ENCODE assay signal across 10 cellular contexts in genomic region chr12:50922820-50923219, GRCh38. TPM values are rescaled to one million over a fixed set of nuclear protein-coding genes. Genes with fewer than 3 reads are reported as not detected.
DNase-seq lines count a peak whose midpoint lies in the region; ATAC-seq, FAIRE-seq and TF ChIP-seq lines count a peak whose summit lies in the region.
"Had no signal": no experiment of that assay in that cellular context is flagged by ENCODE, and none has a peak within 500 bp of the region (broad histone marks: within the 10 kb centered on the region; RNA-seq: fewer than 3 reads in every experiment).

No MANE protein-coding gene starts in this region.

- no peaks in the 10 kb centered on the region for H3K9me1 ChIP-seq in K562 (ENCODE audit: control insufficient read depth, insufficient read depth, low read length)

- peak overlapping the region; percentile 59 for H2AFZ ChIP-seq in K562 (ENCODE audit: low read depth, low read length)

- TF ChIP-seq CTCF in K562 (IDR thresholded peaks at IDR 0.05 in 2 of 3, conservative IDR thresholded peaks at IDR 0.05 in 1 of 3; ENCODE audit: insufficient read depth in 2 of 3, low read depth in 1 of 3, low read length in 3 of 3) (no peak), A673 (conservative IDR thresholded peaks at IDR 0.05; ENCODE audit: low read depth, low read length) (no peak)

- intact Hi-C loops in K562 (cut with micrococcal nuclease) (loop anchor here (10.0 kb wide), 1 partner anchor 158 kb away; the partner anchor contains the start of gene ATF1), A673 (cut with micrococcal nuclease; ENCODE audit: unreplicated experiment) (no loop called here)
- intact Hi-C loops in activated T-helper 2 cell treated with anti-CD3 and anti-CD28 coated beads, Interferon-gamma antibody, Interleukin-2, Interleukin-4, amounts not matched to agents 10 μg/mL and 5 μg/mL and 100 μg/mL, durations not matched to agents 14 hours and 24 hours and 36 hours (cut with micrococcal nuclease): no loop called here

- no peak for TF ChIP-seq POLR2A in K562 (conservative IDR thresholded peaks at IDR 0.05)

- H3K36me3 ChIP-seq in K562 (ENCODE audit: control insufficient read depth, insufficient read depth, low read length) (no peaks in the 10 kb centered on the region), skeletal muscle satellite cell (ENCODE audit: insufficient read depth, low read length) (no peaks in the 10 kb centered on the region), A673 (ENCODE audit: insufficient read depth, low read length, poor library complexity, severe bottlenecking) (no peaks in the 10 kb centered on the region)

- H3K27me3 ChIP-seq in K562 (ENCODE audit: control insufficient read depth in 2 of 2, insufficient read depth in 2 of 2, low read length in 2 of 2) (no peaks in the 10 kb centered on the region), skeletal muscle satellite cell (ENCODE audit: control insufficient read depth, insufficient read depth, low read length) (no peaks in the 10 kb centered on the region), A673 (replicated peaks; ENCODE audit: insufficient read depth, low read depth, low read length, poor library complexity) (no peaks in the 10 kb centered on the region)

- H3K27me3 Mint-ChIP-seq in activated T-helper 2 cell treated with anti-CD3 and anti-CD28 coated beads, Interferon-gamma antibody, Interleukin-2, Interleukin-4, amounts not matched to agents 10 μg/mL and 5 μg/mL and 100 μg/mL, durations not matched to agents 14 hours and 24 hours and 36 hours (ENCODE audit: low read depth): no peaks in the 10 kb centered on the region
- H3K27me3 Mint-ChIP-seq: activated CD4-positive, alpha-beta memory T cell treated with anti-CD3 and anti-CD28 coated beads, Interleukin-2, amount 10 ng/mL, durations not matched to agents 7 days and 5 days had no signal

- no peak overlapping the region for H3K4me3 Mint-ChIP-seq in activated T-helper 2 cell treated with anti-CD3 and anti-CD28 coated beads, Interferon-gamma antibody, Interleukin-2, Interleukin-4, amounts not matched to agents 10 μg/mL and 5 μg/mL and 100 μg/mL, durations not matched to agents 14 hours and 24 hours and 36 hours (ENCODE audit: low read depth)
- H3K4me3 Mint-ChIP-seq: activated CD4-positive, alpha-beta memory T cell treated with anti-CD3 and anti-CD28 coated beads, Interleukin-2, amount 10 ng/mL, durations not matched to agents 7 days and 5 days had no signal

- POLR2A ChIA-PET in K562 (lab: Yijun Ruan, JAX) (interaction anchor here (1.0 to 1.4 kb wide), 2 partner anchors 10 to 22 kb away, joined by 4 read pairs; no protein-coding TSS in a partner anchor), A673 (lab: Charles Lee; ENCODE audit: low non-redundant PET) (no interaction called here)

- H3K9me3 Mint-ChIP-seq in activated T-helper 2 cell treated with anti-CD3 and anti-CD28 coated beads, Interferon-gamma antibody, Interleukin-2, Interleukin-4, amounts not matched to agents 10 μg/mL and 5 μg/mL and 100 μg/mL, durations not matched to agents 14 hours and 24 hours and 36 hours: peaks cover 4% of the 10 kb centered on the region

- BruUV-seq in K562 (replicated peaks; lab: Mats Ljungman, UMichigan): no TSS peak
- no TSS peak for BruUV-seq in A673 (replicated peaks; lab: Mats Ljungman, UMichigan)

- H3K27ac Mint-ChIP-seq in activated T-helper 2 cell treated with anti-CD3 and anti-CD28 coated beads, Interferon-gamma antibody, Interleukin-2, Interleukin-4, amounts not matched to agents 10 μg/mL and 5 μg/mL and 100 μg/mL, durations not matched to agents 14 hours and 24 hours and 36 hours: no peak overlapping the region
- H3K27ac Mint-ChIP-seq: activated CD4-positive, alpha-beta memory T cell treated with anti-CD3 and anti-CD28 coated beads, Interleukin-2, amount 10 ng/mL, durations not matched to agents 7 days and 5 days had no signal

- no peak overlapping the region for H3K27ac ChIP-seq in K562 (ENCODE audit: extremely low read depth, low read depth, low read length)
- H3K27ac ChIP-seq in A673 (ENCODE audit: low read depth, low read length, poor library complexity, severe bottlenecking): no peak overlapping the region

- peaks cover 32% of the 10 kb centered on the region for H3K79me2 ChIP-seq in K562 (ENCODE audit: control insufficient read depth, insufficient read depth, low read length)

- no peak for ATAC-seq in K562
- no peak for ATAC-seq in HG03571 (IDR thresholded peaks at IDR 0.05; ENCODE audit: unreplicated experiment)

- peaks cover 2% of the 10 kb centered on the region; the same call in 1 of the 2 replicates for H3K9me3 ChIP-seq in K562 (replicated peaks; ENCODE audit: control insufficient read depth, insufficient read depth, low read depth, low read length)
- H3K9me3 ChIP-seq in skeletal muscle satellite cell (replicated peaks; ENCODE audit: low read length): no peaks in the 10 kb centered on the region
- H3K9me3 ChIP-seq in A673 (ENCODE audit: low read depth, low read length, poor library complexity, severe bottlenecking): no peaks in the 10 kb centered on the region

- TF ChIP-seq RAD21 in K562 (CRISPR knock-in tag; conservative IDR thresholded peaks at IDR 0.05 in 1 of 2, IDR thresholded peaks at IDR 0.05 in 1 of 2): no peak

- in situ Hi-C loops in K562 (cut with MboI): no loop called here

- FAIRE-seq in K562 (lab: Jason Lieb, UNC): no peak

- H4K20me1 ChIP-seq in K562 (replicated peaks; ENCODE audit: control insufficient read depth, insufficient read depth, low read length): no peaks in the 10 kb centered on the region

- no peak for TF ChIP-seq EP300 in K562 (IDR thresholded peaks at IDR 0.05; ENCODE audit: low read length)

- DNase-seq in GM04503 (ENCODE audit: low read depth): peak; percentile 19
- DNase-seq in K562 (ENCODE audit: extremely low read depth in 1 of 4, low spot score in 3 of 4): no peak
- DNase-seq in iris pigment epithelial cell (ENCODE audit: low read depth): peak; percentile 54
- DNase-seq in NCI-H1694 treated with DMSO at 0.1 percent for 48 hours (lab: John Stamatoyannopoulos, UW): no peak
- DNase-seq in activated T-helper 2 cell treated with anti-CD3 and anti-CD28 coated beads, Interferon-gamma antibody, Interleukin-2, Interleukin-4, amounts not matched to agents 10 μg/mL and 5 μg/mL and 100 μg/mL, durations not matched to agents 14 hours and 24 hours and 36 hours (ENCODE audit: low spot score): no peak
- no peak for DNase-seq in A673 (ENCODE audit: low spot score)
- DNase-seq: activated CD4-positive, alpha-beta memory T cell treated with anti-CD3 and anti-CD28 coated beads, Interleukin-2, amount 10 ng/mL, durations not matched to agents 7 days and 5 days; NCI-H2081 treated with DMSO at 0.1 percent for 48 hours had no signal

- no peak overlapping the region for H3K4me3 ChIP-seq in K562
- H3K4me3 ChIP-seq in skeletal muscle satellite cell (ENCODE audit: low read length): no peak overlapping the region
- H3K4me3 ChIP-seq in A673 (ENCODE audit: low read depth, low read length, poor library complexity, severe bottlenecking): no peak overlapping the region

- H3K4me1 Mint-ChIP-seq in activated T-helper 2 cell treated with anti-CD3 and anti-CD28 coated beads, Interferon-gamma antibody, Interleukin-2, Interleukin-4, amounts not matched to agents 10 μg/mL and 5 μg/mL and 100 μg/mL, durations not matched to agents 14 hours and 24 hours and 36 hours (ENCODE audit: low read depth): peaks cover 31% of the 10 kb centered on the region

- CTCF ChIA-PET in K562 (lab: Yijun Ruan, JAX; ENCODE audit: low intra/inter-chr PET ratio): no interaction called here
- CTCF ChIA-PET in A673 (lab: Charles Lee): no interaction called here

- 78% methylated on average over 3 of the region's 3 CpGs for WGBS in K562 (ENCODE audit: insufficient coverage, low coverage, missing lambda C conversion rate)

- H3K9ac ChIP-seq in K562 (ENCODE audit: insufficient read depth in 1 of 2, low read depth in 2 of 2, low read length in 2 of 2): no peak overlapping the region
- H3K9ac ChIP-seq in skeletal muscle satellite cell (ENCODE audit: low read depth, low read length): peak overlapping the region; percentile 49

- no peaks in the 10 kb centered on the region for H3K36me3 Mint-ChIP-seq in activated T-helper 2 cell treated with anti-CD3 and anti-CD28 coated beads, Interferon-gamma antibody, Interleukin-2, Interleukin-4, amounts not matched to agents 10 μg/mL and 5 μg/mL and 100 μg/mL, durations not matched to agents 14 hours and 24 hours and 36 hours (ENCODE audit: low read depth)

- peaks cover 3 to 20% of the 10 kb centered on the region in 2 experiments; a peak in 4 of 5 replicates for H3K4me1 ChIP-seq in K562 (replicated peaks in 1 of 2; ENCODE audit: control insufficient read depth in 2 of 2, insufficient read depth in 2 of 2, low read length in 2 of 2)
- H3K4me1 ChIP-seq in skeletal muscle satellite cell (ENCODE audit: control insufficient read depth, insufficient read depth, low read length): peaks cover 30% of the 10 kb centered on the region
- H3K4me1 ChIP-seq in A673 (ENCODE audit: insufficient read depth, low read length, poor library complexity, severe bottlenecking): peaks cover 48% of the 10 kb centered on the region

- H3K4me2 ChIP-seq in K562 (ENCODE audit: insufficient read depth, low read length): no peak overlapping the region
- H3K4me2 ChIP-seq in skeletal muscle satellite cell (ENCODE audit: low read length): peak overlapping the region; percentile 78

RNA-seq across cellular contexts. Expression of gene HIGD1C, which starts 29.5 kb away (rescaled TPM):
- not detected in 2 replicates for total RNA-seq in K562 (2011; cell fraction: chromatin; rRNA removed; ENCODE audit: low replicate concordance)
- not detected in 2 replicates for total RNA-seq in K562 (2011; cell fraction: nucleolus; rRNA removed)
- total RNA-seq in K562 (2011; cell fraction: nucleoplasm; rRNA removed): not detected in 2 replicates
- total RNA-seq in K562 (2014; rRNA removed) (not detected in 2 replicates), K562 (2014; rRNA removed; fragmentation: Illumina TruSeq; extraction: Trizol) (not detected in 2 replicates), K562 (2015; rRNA removed; fragmentation: Illumina TruSeq; extraction: Trizol) (not detected in 2 replicates), K562 (2021) (not detected in 2 replicates), A673 (2021) (not detected in 2 replicates)
- polyA plus RNA-seq in K562 (2011; rRNA removed) (not detected in 2 replicates), K562 (2014; fragmentation: Illumina TruSeq; extraction: Trizol) (not detected in 2 replicates), K562 (2014; fragmentation: Nextera tagmentation; extraction: Ambion mirVana) (not detected), K562 (2014; rRNA removed) (not detected in 2 replicates)
- not detected in 2 replicates for polyA plus RNA-seq in K562 (2011; cell fraction: cytosol; rRNA removed)
- not detected in 2 replicates for polyA plus RNA-seq in K562 (2011; cell fraction: nucleus; rRNA removed)
- not detected in 2 replicates for polyA plus RNA-seq in K562 (2012)
- polyA minus RNA-seq in K562 (2011; rRNA and poly(A)+ RNA removed): not detected in 2 replicates
- polyA minus RNA-seq in K562 (2011; cell fraction: cytosol; rRNA and poly(A)+ RNA removed): not detected in 2 replicates
- polyA minus RNA-seq in K562 (2011; cell fraction: nucleus; rRNA and poly(A)+ RNA removed): not detected in 2 replicates
- total RNA-seq in skeletal muscle satellite cell (2012; rRNA removed): not detected in 2 replicates
- not detected in 2 replicates for total RNA-seq in activated T-helper 2 cell treated with anti-CD3 and anti-CD28 coated beads, Interferon-gamma antibody, Interleukin-2, Interleukin-4, amounts not matched to agents 10 μg/mL and 5 μg/mL and 100 μg/mL, durations not matched to agents 14 hours and 24 hours and 36 hours
- total RNA-seq: activated CD4-positive, alpha-beta memory T cell treated with anti-CD3 and anti-CD28 coated beads, Interleukin-2, amount 10 ng/mL, durations not matched to agents 7 days and 5 days had no signal

Comparison
In these comparisons a context has a peak if more than half of its experiments do, and no peak if none do; other contexts are left out.
1. DNase-seq: peak in GM04503 (single experiment) and iris pigment epithelial cell (single experiment); none in K562 (0 of 4), NCI-H1694 treated with DMSO at 0.1 percent for 48 hours (single experiment), activated T-helper 2 cell treated with anti-CD3 and anti-CD28 coated beads, Interferon-gamma antibody, Interleukin-2, Interleukin-4, amounts not matched to agents 10 μg/mL and 5 μg/mL and 100 μg/mL, durations not matched to agents 14 hours and 24 hours and 36 hours (single experiment) and A673 (single experiment).